12 cellular contexts compared by ENCODE assay signal in genomic region chr22:36409067-36409466, GRCh38. TPM values are rescaled to one million over a fixed set of nuclear protein-coding genes. Genes with fewer than 3 reads are reported as not detected.
A peak's percentile ranks its signal among the peaks of the same experiment; 100 is the strongest.
DNase-seq lines count a peak whose midpoint lies in the region; TF ChIP-seq lines count a peak whose summit lies in the region.
"Had no signal": no experiment of that assay in that cellular context is flagged by ENCODE, and none has a peak within 500 bp of the region (broad histone marks: within the 10 kb centered on the region; RNA-seq: fewer than 3 reads in every experiment).

No MANE protein-coding gene starts in this region.

- TF ChIP-seq POLR2A in adrenal gland (IDR thresholded peaks at IDR 0.05) (no peak), testis (IDR thresholded peaks at IDR 0.05) (no peak)

- H3K79me2 ChIP-seq in smooth muscle cell (ENCODE audit: low read depth): no peaks in the 10 kb centered on the region

- H4K20me1 ChIP-seq in smooth muscle cell (ENCODE audit: low read depth): no peaks in the 10 kb centered on the region

- peaks cover 6% of the 10 kb centered on the region for H3K4me1 ChIP-seq in smooth muscle cell (ENCODE audit: low read depth)
- peaks cover 16 to 19% of the 10 kb centered on the region in 2 donors for H3K4me1 ChIP-seq in adrenal gland (replicated peaks in 1 of 2)
- peaks cover 4% of the 10 kb centered on the region for H3K4me1 ChIP-seq in testis

- TF ChIP-seq CTCF in RWPE1 (conservative IDR thresholded peaks at IDR 0.05; ENCODE audit: low read depth) (no peak), smooth muscle cell (IDR thresholded peaks at IDR 0.05; ENCODE audit: borderline replicate concordance, insufficient read depth, poor library complexity, severe bottlenecking) (no peak), adrenal gland (IDR thresholded peaks at IDR 0.05) (no peak), testis (IDR thresholded peaks at IDR 0.05) (no peak)

- H3K27ac ChIP-seq in RWPE1 (peak overlapping the region; percentile 91), smooth muscle cell (ENCODE audit: low read depth) (no peak overlapping the region), adrenal gland (peak overlapping the region in 1 of 5 donors; percentile 91), testis (no peak overlapping the region)

- H3K4me3 Mint-ChIP-seq in activated T-cell treated with anti-CD3 and anti-CD28 coated beads, Interleukin-2, amount 50 U/mL, for 24 hours: no peak overlapping the region

- DNase-seq in activated T-cell treated with anti-CD3 and anti-CD28 coated beads, Interleukin-2, amount 50 U/mL, for 24 hours: no peak
- DNase-seq in activated T-cell treated with anti-CD3 and anti-CD28 coated beads, Interleukin-2, amount 50 U/mL, for 1 hour: no peak
- DNase-seq in RWPE1 (ENCODE audit: low spot score): no peak
- DNase-seq in islet precursor cell: peak; percentile 59
- no peak for DNase-seq in smooth muscle cell (lab: John Stamatoyannopoulos, UW; ENCODE audit: unreplicated experiment)
- no peak for DNase-seq in adrenal gland
- no peak for DNase-seq in testis
- DNase-seq in NCI-H2081 treated with DMSO at 0.1 percent for 48 hours (lab: John Stamatoyannopoulos, UW): no peak
- DNase-seq: activated CD4-positive, alpha-beta T cell treated with anti-CD3 and anti-CD28 coated beads, Interleukin-2, amount 50 U/mL, for 48 hours; KG1; mammary epithelial cell; NCI-H345 had no signal

- intact Hi-C loops in adrenal gland (cut with DNase I) (no loop called here), testis (cut with DNase I; ENCODE audit: low total_unique reads) (no loop called here)

- no peak overlapping the region for H3K9ac ChIP-seq in smooth muscle cell (ENCODE audit: low read depth)

- no peaks in the 10 kb centered on the region for H3K9me3 Mint-ChIP-seq in activated T-cell treated with anti-CD3 and anti-CD28 coated beads, Interleukin-2, amount 50 U/mL, for 24 hours

- no peak overlapping the region for H3K4me2 ChIP-seq in smooth muscle cell

- no peaks in the 10 kb centered on the region for H3K27me3 Mint-ChIP-seq in activated T-cell treated with anti-CD3 and anti-CD28 coated beads, Interleukin-2, amount 50 U/mL, for 24 hours

- H3F3A ChIP-seq in smooth muscle cell (ENCODE audit: low read depth): peaks cover 3% of the 10 kb centered on the region

- H3K4me1 Mint-ChIP-seq in activated T-cell treated with anti-CD3 and anti-CD28 coated beads, Interleukin-2, amount 50 U/mL, for 24 hours (ENCODE audit: low read depth): peaks cover 56% of the 10 kb centered on the region

- H3K9me3 ChIP-seq in smooth muscle cell (replicated peaks; ENCODE audit: low read depth) (no peaks in the 10 kb centered on the region), adrenal gland (replicated peaks in 1 of 3) (no peaks in the 10 kb centered on the region), testis (no peaks in the 10 kb centered on the region)

- no peaks in the 10 kb centered on the region for H3K36me3 Mint-ChIP-seq in activated T-cell treated with anti-CD3 and anti-CD28 coated beads, Interleukin-2, amount 50 U/mL, for 24 hours (ENCODE audit: low read depth)

- H3K27me3 ChIP-seq in smooth muscle cell (ENCODE audit: low read depth) (no peaks in the 10 kb centered on the region), adrenal gland (no peaks in the 10 kb centered on the region), testis (no peaks in the 10 kb centered on the region)

- WGBS in smooth muscle cell (ENCODE audit: low lambda C conversion rate): 70% methylated on average over 2 of the region's 2 CpGs
- 44 to 64% (median 58%) methylated on average over 2 of the region's 2 CpGs for WGBS in adrenal gland, 4 donors
- WGBS in testis, 2 donors: 69 to 80% methylated on average over 2 of the region's 2 CpGs

- H3K36me3 ChIP-seq in smooth muscle cell (ENCODE audit: low read depth) (no peaks in the 10 kb centered on the region), adrenal gland (replicated peaks in 1 of 2) (no peaks in the 10 kb centered on the region), testis (ENCODE audit: low read depth, missing control alignments) (no peaks in the 10 kb centered on the region)

- peak overlapping the region; percentile 48 for H3K4me3 ChIP-seq in smooth muscle cell
- H3K4me3 ChIP-seq in adrenal gland: no peak overlapping the region
- H3K4me3 ChIP-seq in testis: no peak overlapping the region

- POLR2A ChIA-PET in RWPE1 (lab: Yijun Ruan, JAX; ENCODE audit: low non-redundant PET): no interaction called here

- peak overlapping the region; percentile 2 for H3K27ac Mint-ChIP-seq in activated T-cell treated with anti-CD3 and anti-CD28 coated beads, Interleukin-2, amount 50 U/mL, for 24 hours

- CTCF ChIA-PET in RWPE1 (lab: Yijun Ruan, JAX): no interaction called here

- H2AFZ ChIP-seq in smooth muscle cell (ENCODE audit: low read depth): no peak overlapping the region

RNA-seq across cellular contexts. Expression of gene MYH9, which starts 21.3 kb away (rescaled TPM):
- total RNA-seq in smooth muscle cell (350 and 378 TPM in 2 replicates), adrenal gland (100 to 1,000 TPM; 294 to 427 (median 369) TPM), testis (100 to 1,000 TPM; 141 to 146 TPM)
- polyA plus RNA-seq in smooth muscle cell (361 and 382 TPM in 2 replicates), adrenal gland (100 to 1,000 TPM in 2 of 3 donors, 10 to 100 TPM in 1; 96.2 to 164 (median 133) TPM), testis (ENCODE audit: insufficient read depth, low read depth, low replicate concordance) (129 TPM)
